23 cellular contexts compared by ENCODE assay signal in the genomic region with DNA sequence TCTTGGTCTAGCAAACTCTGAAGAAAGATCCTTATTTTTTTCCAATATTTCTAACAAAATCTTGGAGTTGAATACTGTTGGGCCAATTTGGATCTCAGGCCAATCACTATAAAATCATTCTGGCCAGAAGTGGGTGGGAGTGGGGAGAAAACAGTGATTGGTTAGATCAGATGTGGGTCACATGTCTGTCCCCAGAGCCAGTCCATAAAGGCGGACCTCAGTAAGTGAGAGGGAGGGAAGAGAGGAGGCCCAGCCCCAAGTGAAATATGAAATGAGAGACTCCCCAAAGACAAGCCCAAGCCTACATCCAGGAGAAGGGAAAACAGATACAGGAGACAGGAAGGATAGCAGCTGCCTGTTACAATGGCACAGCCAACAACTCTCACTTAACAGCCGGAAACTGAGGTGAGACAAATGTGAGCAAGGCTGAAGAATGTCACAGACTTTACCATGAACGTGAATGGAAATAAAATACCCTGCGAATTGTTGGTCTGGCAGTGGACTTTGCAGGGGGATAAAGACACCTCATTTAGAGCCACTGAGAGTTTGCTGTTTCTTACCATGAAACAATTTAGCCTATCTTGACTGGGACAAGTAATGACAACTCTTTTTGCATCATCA.
"Had no signal": no experiment of that assay in that cellular context is flagged by ENCODE, and none has a peak within 500 bp of the region (broad histone marks: within the 10 kb centered on the region; RNA-seq: fewer than 3 reads in every experiment).

No MANE protein-coding gene starts in this region.

- H3K9me3 Mint-ChIP-seq: dendritic cell treated with granulocyte-macrophage colony-stimulating factor and Interleukin-4, amounts not matched to agents 40 ng/mL and 50 ng/mL, for 4 days; effector memory CD8-positive, alpha-beta T cell; immature natural killer cell had no signal

- DNase-seq: effector memory CD8-positive, alpha-beta T cell; esophagus squamous epithelium; immature natural killer cell; kidney; left cardiac atrium; left ventricle myocardium superior; mesendoderm; naive B cell; nucleus accumbens; ovary; small intestine; stimulated activated CD4-positive, alpha-beta T cell treated with anti-CD3 and anti-CD28 coated beads, Interleukin-12 subunit alpha, Interleukin-12 subunit beta, amount 100 ng/mL, for 4 hours; stimulated activated naive CD4-positive, alpha-beta T cell; stomach; substantia nigra; transverse colon had no signal

- H3K4me1 Mint-ChIP-seq: neural progenitor cell had no signal

- H3K36me3 ChIP-seq: esophagus squamous epithelium, neural progenitor cell, ovary, right atrium auricular region, stomach, thoracic aorta, transverse colon had no signal

- FAIRE-seq: colon, kidney, small intestine had no signal

- H3K9ac ChIP-seq: neural progenitor cell had no signal

- H3K27me3 ChIP-seq: esophagus squamous epithelium, foreskin keratinocyte, neural progenitor cell, ovary, right atrium auricular region, stomach had no signal

- H3K27ac Mint-ChIP-seq: dendritic cell treated with granulocyte-macrophage colony-stimulating factor and Interleukin-4, amounts not matched to agents 40 ng/mL and 50 ng/mL, for 4 days; effector memory CD8-positive, alpha-beta T cell; immature natural killer cell; naive B cell; neural progenitor cell had no signal

- H3K4me3 ChIP-seq: esophagus squamous epithelium, lung, neural progenitor cell, ovary, right atrium auricular region, stomach, thoracic aorta, transverse colon had no signal

- H3K4me3 Mint-ChIP-seq: dendritic cell treated with granulocyte-macrophage colony-stimulating factor and Interleukin-4, amounts not matched to agents 40 ng/mL and 50 ng/mL, for 4 days; effector memory CD8-positive, alpha-beta T cell; immature natural killer cell; naive B cell; neural progenitor cell had no signal

- H3K9me3 ChIP-seq: esophagus squamous epithelium, ovary, right atrium auricular region, stomach, thoracic aorta, transverse colon had no signal

- ATAC-seq: effector memory CD8-positive, alpha-beta T cell; foreskin keratinocyte; left cardiac atrium; left ventricle myocardium superior had no signal

- H3K36me3 Mint-ChIP-seq: immature natural killer cell, naive B cell had no signal

- H2AFZ ChIP-seq: neural progenitor cell had no signal

- H3K4me2 ChIP-seq: neural progenitor cell had no signal

- H3K27ac ChIP-seq: esophagus squamous epithelium, foreskin keratinocyte, neural progenitor cell, ovary, right atrium auricular region, stomach, thoracic aorta, transverse colon had no signal

- H3K4me1 ChIP-seq: esophagus squamous epithelium, foreskin keratinocyte, neural progenitor cell, right atrium auricular region, stomach, transverse colon had no signal
